In genomic region chr13:87669379-87669978, GRCh38 we compare ENCODE assay signal across 8 cellular contexts. TPM values are rescaled to one million over a fixed set of nuclear protein-coding genes. Genes with fewer than 3 reads are reported as not detected.
A peak's percentile ranks its signal among the peaks of the same experiment; 100 is the strongest.
DNase-seq lines count a peak whose midpoint lies in the region; ATAC-seq, FAIRE-seq and TF ChIP-seq lines count a peak whose summit lies in the region.

No MANE protein-coding gene starts in this region.

- H4K20me1 ChIP-seq in GM12878 (ENCODE audit: control insufficient read depth, insufficient read depth) (no peaks in the 10 kb centered on the region), osteoblast (ENCODE audit: insufficient read depth, low read length) (no peaks in the 10 kb centered on the region)

- in situ Hi-C loops in GM12878 (cut with MboI), result loop anchor here (25.0 kb wide), 1 partner anchor 807 kb away; no protein-coding TSS in a partner anchor

- H3K27ac ChIP-seq in GM12878 (ENCODE audit: control insufficient read depth, insufficient read depth) (no peak overlapping the region), osteoblast (ENCODE audit: low read depth, low read length) (no peak overlapping the region), psoas muscle (no peak overlapping the region)

- TF ChIP-seq EP300 in GM12878 (IDR thresholded peaks at IDR 0.05; ENCODE audit: borderline replicate concordance in 1 of 2, control insufficient read depth in 1 of 2, low read depth in 2 of 2, low read length in 2 of 2), result no peak

- BruUV-seq in GM12878 (replicated peaks; lab: Mats Ljungman, UMichigan), result no TSS peak

- CTCF ChIA-PET in GM12878 (lab: Yijun Ruan, JAX), result interaction anchor here (0.9 to 2.1 kb wide), 5 partner anchors 19 to 408 kb away, joined by 3 to 11 read pairs (median 4); no protein-coding TSS in a partner anchor

- H3K27me3 ChIP-seq in GM12878 (replicated peaks in 1 of 2; ENCODE audit: control insufficient read depth in 2 of 2, insufficient read depth in 2 of 2, low read length in 1 of 2) (no peaks in the 10 kb centered on the region; a peak in 1 of 4 replicates), osteoblast (ENCODE audit: insufficient read depth, low read length) (peaks cover 18% of the 10 kb centered on the region), psoas muscle (ENCODE audit: insufficient read depth in 3 of 3, low read length in 2 of 3) (peaks cover 0 to 37% (median 14%) of the 10 kb centered on the region in 3 donors)

- peak; percentile 47 for TF ChIP-seq RAD21 in GM12878 (IDR thresholded peaks at IDR 0.05; ENCODE audit: insufficient read depth, low read depth, low read length)

- POLR2A ChIA-PET in GM12878 (lab: Charles Lee), result no interaction called here

- no peak overlapping the region for H3K4me2 ChIP-seq in GM12878 (ENCODE audit: control insufficient read depth, insufficient read depth)
- no peak overlapping the region for H3K4me2 ChIP-seq in osteoblast (ENCODE audit: insufficient read depth, low read length)

- H3K4me3 ChIP-seq in GM12878 (no peak overlapping the region), osteoblast (ENCODE audit: insufficient read depth, low read length) (no peak overlapping the region), psoas muscle (no peak overlapping the region)

- ATAC-seq in GM12878, result peak; percentile 54
- ATAC-seq in psoas muscle, result no peak
- no peak for ATAC-seq in GM19455 (IDR thresholded peaks at IDR 0.05; ENCODE audit: unreplicated experiment)

- DNase-seq in DMS153 (lab: John Stamatoyannopoulos, UW) (peak; percentile 18), H54 (ENCODE audit: insufficient read length, low spot score) (no peak), NCI-H2081 (lab: John Stamatoyannopoulos, UW) (peak; percentile 22 to 69), GM12878 (ENCODE audit: low read depth, low spot score) (no peak), osteoblast (ENCODE audit: insufficient read length, low spot score, missing footprints) (no peak), psoas muscle (no peak)
- DNase-seq in activated effector memory CD4-positive, alpha-beta T cell treated with anti-CD3 and anti-CD28 coated beads, Interleukin-2, amount 50 U/mL, for 16 hours, result no peak

- no peaks in the 10 kb centered on the region; the same call in 2 of the 3 replicates for H3K9me3 ChIP-seq in GM12878 (replicated peaks; ENCODE audit: control insufficient read depth, insufficient read depth, low read length)
- no peaks in the 10 kb centered on the region for H3K9me3 ChIP-seq in osteoblast (ENCODE audit: low read depth, low read length)
- H3K9me3 ChIP-seq in psoas muscle, result no peaks in the 10 kb centered on the region

- H2AFZ ChIP-seq in GM12878 (ENCODE audit: control insufficient read depth, low read depth, low read length) (no peak overlapping the region), osteoblast (ENCODE audit: low read length) (no peak overlapping the region)

- intact Hi-C loops in GM12878 (cut with micrococcal nuclease; ENCODE audit: unreplicated experiment) (loop anchor here (5.0 kb wide), 1 partner anchor 412 kb away; no protein-coding TSS in a partner anchor), psoas muscle (cut with DNase I) (no loop called here)

- TF ChIP-seq CTCF in GM12878 (IDR thresholded peaks at IDR 0.05 in 2 of 3, conservative IDR thresholded peaks at IDR 0.05 in 1 of 3; ENCODE audit: control insufficient read depth in 2 of 3, extremely low read depth in 1 of 3, insufficient read depth in 1 of 3, low read depth in 3 of 3, low read length in 3 of 3), result peak; percentile 40 to 61 (median 60)
- peak; percentile 39 for TF ChIP-seq CTCF in osteoblast (IDR thresholded peaks at IDR 0.05; ENCODE audit: extremely low read depth, low read depth, low read length)
- no peak for TF ChIP-seq CTCF in psoas muscle (IDR thresholded peaks at IDR 0.05)

- H3K4me1 ChIP-seq in GM12878 (ENCODE audit: control insufficient read depth, insufficient read depth, low read length), result no peaks in the 10 kb centered on the region
- no peaks in the 10 kb centered on the region for H3K4me1 ChIP-seq in osteoblast (ENCODE audit: insufficient read depth, low read length)
- H3K4me1 ChIP-seq in psoas muscle, result peaks cover 5% of the 10 kb centered on the region

- RAD21 ChIA-PET in GM12878 (lab: Charles Lee; ENCODE audit: unreplicated experiment), result interaction anchor here (0.9 kb wide), 1 partner anchor 265 kb away, joined by 3 read pairs; no protein-coding TSS in a partner anchor

- H3K36me3 ChIP-seq in GM12878 (ENCODE audit: control insufficient read depth in 2 of 2, insufficient read depth in 2 of 2, low read length in 1 of 2) (no peaks in the 10 kb centered on the region), osteoblast (ENCODE audit: insufficient read depth, low read length) (no peaks in the 10 kb centered on the region), psoas muscle (ENCODE audit: insufficient read depth in 1 of 2, low read depth in 1 of 2) (no peaks in the 10 kb centered on the region)

- no peak overlapping the region for H3K9ac ChIP-seq in GM12878 (ENCODE audit: control insufficient read depth, insufficient read depth, low read length)

- SMC1A ChIA-PET in GM12878 (lab: Charles Lee; ENCODE audit: uncharacterized antibody, unreplicated experiment), result interaction anchor here (0.6 to 1.3 kb wide), 4 partner anchors 13 to 799 kb away, joined by 3 to 6 read pairs (median 3); no protein-coding TSS in a partner anchor

- TF ChIP-seq POLR2A in H54 (IDR thresholded peaks at IDR 0.05; ENCODE audit: low read depth, low read length) (no peak), GM12878 (IDR thresholded peaks at IDR 0.05; ENCODE audit: low read depth, low read length) (no peak)

- FAIRE-seq in H54 (lab: Jason Lieb, UNC) (peak; percentile 83), GM12878 (lab: Jason Lieb, UNC) (no peak)

- 31% methylated on average over 3 of the region's 3 CpGs for WGBS in GM12878 (ENCODE audit: insufficient coverage, insufficient replicate concordance, low lambda C conversion rate, missing lambda C conversion rate)
- 40 to 47% (median 41%) methylated on average over 3 of the region's 3 CpGs for WGBS in psoas muscle, 3 donors

- H3K79me2 ChIP-seq in GM12878 (ENCODE audit: control insufficient read depth, insufficient read depth, low read length) (no peaks in the 10 kb centered on the region), osteoblast (ENCODE audit: insufficient read depth, low read length) (no peaks in the 10 kb centered on the region)

TF ChIP-seq in GM12878, 131 proteins besides CTCF, POLR2A, EP300 and RAD21:
- TF ChIP-seq SMC3 (IDR thresholded peaks at IDR 0.05; ENCODE audit: borderline replicate concordance, low read length), result peak; percentile 39; the same call in 1 of the 2 replicates
- TF ChIP-seq BCL11A (IDR thresholded peaks at IDR 0.05; ENCODE audit: low read depth, low read length), result no peak

RNA-seq across cellular contexts. Expression of gene SLITRK5, which starts 1.7 kb away (rescaled TPM):
- not detected in 2 replicates for total RNA-seq in GM12878 (2013; cell fraction: nucleolus; rRNA removed)
- total RNA-seq in GM12878 (2014; rRNA removed), result under 0.01 TPM in 2 replicates
- not detected in 2 replicates for total RNA-seq in GM12878 (2014; rRNA removed; fragmentation: Illumina TruSeq; extraction: Trizol)
- total RNA-seq in GM12878 (2021), result not detected in 2 replicates
- polyA plus RNA-seq in GM12878 (2011; ENCODE audit: low read depth), result not detected
- 0.08 and 0.16 TPM in 2 replicates for polyA plus RNA-seq in GM12878 (2011; rRNA removed)
- 0.05 and 0.06 TPM in 2 replicates for polyA plus RNA-seq in GM12878 (2011; cell fraction: cytosol; rRNA removed)
- 0.15 and 0.16 TPM in 2 replicates for polyA plus RNA-seq in GM12878 (2011; cell fraction: nucleus; rRNA removed)
- polyA plus RNA-seq in GM12878 (2012), result not detected in 2 replicates
- under 0.01 and 0.03 TPM in 2 replicates for polyA plus RNA-seq in GM12878 (2014; fragmentation: Illumina TruSeq; extraction: Trizol)
- polyA plus RNA-seq in GM12878 (2014; fragmentation: Nextera tagmentation; extraction: Ambion mirVana), result not detected
- not detected in 2 replicates for polyA plus RNA-seq in GM12878 (2014; rRNA removed)
- polyA plus RNA-seq in GM12878 (2016; fragmentation: Nextera tagmentation; extraction: Ambion mirVana), result not detected
- polyA minus RNA-seq in GM12878 (2011; rRNA and poly(A)+ RNA removed), result 0.10 and 0.15 TPM in 2 replicates
- not detected in 2 replicates for polyA minus RNA-seq in GM12878 (2011; cell fraction: cytosol; rRNA and poly(A)+ RNA removed)
- polyA minus RNA-seq in GM12878 (2011; cell fraction: nucleus; rRNA and poly(A)+ RNA removed), result 0.36 and 0.38 TPM in 2 replicates
- not detected in 2 replicates for total RNA-seq in osteoblast
- total RNA-seq in psoas muscle, result under 1 TPM; 0.02 to 0.11 (median 0.02) TPM
- under 1 TPM in 2 of 3 donors, not detected in 1; 0.01 TPM for polyA plus RNA-seq in psoas muscle

Comparison
In these comparisons a context has a peak if more than half of its experiments do, and no peak if none do; other contexts are left out.
1. DNase-seq: peak in DMS153 (single experiment) and NCI-H2081 (2 of 2); none in H54 (single experiment), GM12878 (single experiment), osteoblast (single experiment), psoas muscle (0 of 2) and activated effector memory CD4-positive, alpha-beta T cell treated with anti-CD3 and anti-CD28 coated beads, Interleukin-2, amount 50 U/mL, for 16 hours (single experiment).